ENCODE assay signal across 1 cellular context in the genomic region with DNA sequence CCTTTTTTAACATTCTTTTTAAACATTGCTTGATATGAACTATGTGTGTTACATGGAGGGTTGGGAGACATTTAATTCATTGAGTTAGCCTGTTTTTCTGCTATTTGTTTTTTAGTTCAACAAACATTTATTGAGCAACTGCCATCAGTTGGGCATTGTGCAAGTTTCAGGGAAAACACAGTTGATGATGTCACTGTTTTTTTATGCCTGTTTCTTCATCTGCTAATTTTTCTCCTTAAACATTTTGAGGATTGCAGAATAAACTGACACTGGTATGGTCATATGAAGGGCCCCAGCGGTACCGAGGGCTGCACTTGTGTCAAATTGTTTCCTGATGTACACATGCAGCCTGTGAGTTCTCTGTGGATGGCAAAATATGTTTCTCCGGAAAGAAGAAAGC.
TF ChIP-seq lines count a peak whose summit lies in the region.

No MANE protein-coding gene starts in this region.

TF ChIP-seq in IMR-90, 13 proteins besides CTCF, POLR2A, EP300 and RAD21:
- peak; percentile 96 for TF ChIP-seq CEBPB (IDR thresholded peaks at IDR 0.05; ENCODE audit: low read depth, low read length)
- TF ChIP-seq RCOR1 (IDR thresholded peaks at IDR 0.05; ENCODE audit: insufficient replicate concordance, low read length), result no peak
